ENCODE assay signal across 14 cellular contexts in genomic region chr1:7289694-7290093, GRCh38.
"Had no signal": no experiment of that assay in that cellular context is flagged by ENCODE, and none has a peak within 500 bp of the region (broad histone marks: within the 10 kb centered on the region; RNA-seq: fewer than 3 reads in every experiment).

No MANE protein-coding gene starts in this region.

- DNase-seq: effector memory CD8-positive, alpha-beta T cell; foreskin keratinocyte; immature natural killer cell; kidney; nucleus accumbens; ovary; stimulated activated CD4-positive, alpha-beta T cell treated with anti-CD3 and anti-CD28 coated beads, Interleukin-2, amount 100 ng/mL, for 48 hours; stimulated activated naive CD4-positive, alpha-beta T cell treated with Interleukin-2 at 50 U/mL for 16 hours; uterus had no signal

- H3K4me2 ChIP-seq: neural progenitor cell, smooth muscle cell had no signal

- H3K36me3 ChIP-seq: neural progenitor cell, ovary, right atrium auricular region, uterus had no signal

- H3K4me3 ChIP-seq: neural progenitor cell, ovary, right atrium auricular region, smooth muscle cell, uterus had no signal

- H2AFZ ChIP-seq: neural progenitor cell had no signal

- H3K27ac ChIP-seq: foreskin keratinocyte, neural progenitor cell, ovary, right atrium auricular region, uterus had no signal

- ATAC-seq: effector memory CD8-positive, alpha-beta T cell; foreskin keratinocyte; natural killer cell treated with Interleukin-12 subunit alpha and Interleukin-12 subunit beta and Interleukin-15 and Interleukin-18, amount 100 ng/mL, for 72 hours had no signal

- FAIRE-seq: colon, kidney had no signal

- H3K9ac ChIP-seq: neural progenitor cell had no signal

- H3K9me3 ChIP-seq: ovary, right atrium auricular region, uterus had no signal

- H3K27me3 ChIP-seq: neural progenitor cell, ovary, right atrium auricular region, uterus had no signal
